1 cellular context compared by ENCODE assay signal in the genomic region with DNA sequence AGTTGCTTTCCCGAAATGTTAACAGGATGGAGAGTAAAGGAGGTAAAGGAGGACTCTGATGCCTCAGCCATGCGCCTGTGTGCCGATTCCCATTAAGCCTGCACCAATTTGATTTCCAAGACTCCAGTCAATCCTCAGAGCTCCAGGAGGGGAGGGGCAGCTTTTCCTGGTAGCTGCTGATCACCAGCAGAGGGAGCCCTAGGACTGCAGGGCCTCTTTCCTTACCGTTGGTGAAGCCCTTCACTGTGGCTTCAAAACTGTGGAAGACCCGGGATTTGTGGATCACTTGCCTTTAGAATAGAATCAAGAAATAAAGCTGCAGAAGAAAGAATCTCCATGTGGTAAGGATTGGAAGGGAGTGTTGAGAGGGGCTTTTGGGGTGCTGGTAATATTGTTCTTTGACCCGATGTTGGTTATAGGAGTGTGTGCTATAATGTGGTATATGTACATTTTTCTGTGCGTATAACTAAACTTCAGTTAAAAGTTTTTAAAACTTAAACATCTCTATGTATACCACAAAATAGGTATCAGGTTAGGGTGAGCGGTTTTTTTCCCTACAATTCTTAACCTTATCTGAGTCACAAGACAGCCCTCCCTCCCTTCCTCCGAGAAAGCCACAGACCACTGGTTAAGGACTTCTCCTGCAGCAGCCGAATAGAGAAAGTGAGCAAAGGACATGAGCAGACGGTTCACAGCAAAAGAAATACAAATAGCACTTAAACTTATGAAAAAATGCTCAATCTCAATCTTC.
TF ChIP-seq lines count a peak whose summit lies in the region.

No MANE protein-coding gene starts in this region.

TF ChIP-seq in HepG2, 621 proteins besides CTCF, POLR2A, EP300 and RAD21 (continued from another document and continues in another):
- TF ChIP-seq, protein P1, sequence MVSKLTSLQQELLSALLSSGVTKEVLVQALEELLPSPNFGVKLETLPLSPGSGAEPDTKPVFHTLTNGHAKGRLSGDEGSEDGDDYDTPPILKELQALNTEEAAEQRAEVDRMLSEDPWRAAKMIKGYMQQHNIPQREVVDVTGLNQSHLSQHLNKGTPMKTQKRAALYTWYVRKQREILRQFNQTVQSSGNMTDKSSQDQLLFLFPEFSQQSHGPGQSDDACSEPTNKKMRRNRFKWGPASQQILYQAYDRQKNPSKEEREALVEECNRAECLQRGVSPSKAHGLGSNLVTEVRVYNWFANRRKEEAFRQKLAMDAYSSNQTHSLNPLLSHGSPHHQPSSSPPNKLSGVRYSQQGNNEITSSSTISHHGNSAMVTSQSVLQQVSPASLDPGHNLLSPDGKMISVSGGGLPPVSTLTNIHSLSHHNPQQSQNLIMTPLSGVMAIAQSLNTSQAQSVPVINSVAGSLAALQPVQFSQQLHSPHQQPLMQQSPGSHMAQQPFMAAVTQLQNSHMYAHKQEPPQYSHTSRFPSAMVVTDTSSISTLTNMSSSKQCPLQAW (CRISPR knock-in tag; IDR thresholded peaks at IDR 0.05): peak; percentile 78; the same call in 1 of the 2 replicates
- TF ChIP-seq, protein P2, sequence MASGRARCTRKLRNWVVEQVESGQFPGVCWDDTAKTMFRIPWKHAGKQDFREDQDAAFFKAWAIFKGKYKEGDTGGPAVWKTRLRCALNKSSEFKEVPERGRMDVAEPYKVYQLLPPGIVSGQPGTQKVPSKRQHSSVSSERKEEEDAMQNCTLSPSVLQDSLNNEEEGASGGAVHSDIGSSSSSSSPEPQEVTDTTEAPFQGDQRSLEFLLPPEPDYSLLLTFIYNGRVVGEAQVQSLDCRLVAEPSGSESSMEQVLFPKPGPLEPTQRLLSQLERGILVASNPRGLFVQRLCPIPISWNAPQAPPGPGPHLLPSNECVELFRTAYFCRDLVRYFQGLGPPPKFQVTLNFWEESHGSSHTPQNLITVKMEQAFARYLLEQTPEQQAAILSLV (CRISPR knock-in tag; IDR thresholded peaks at IDR 0.05; ENCODE audit: borderline replicate concordance): no peak
- TF ChIP-seq FOSL1 (CRISPR knock-in tag; IDR thresholded peaks at IDR 0.05; ENCODE audit: borderline replicate concordance): no peak
- TF ChIP-seq ZNF136 (CRISPR knock-in tag; IDR thresholded peaks at IDR 0.05; ENCODE audit: low read depth): 0 out of 2 replicates have a peak, but pooled peaks have one; percentile 47
- peak; percentile 82 for TF ChIP-seq BORCS8-MEF2B (CRISPR knock-in tag; IDR thresholded peaks at IDR 0.05)
- TF ChIP-seq CAMTA2 (CRISPR knock-in tag; IDR thresholded peaks at IDR 0.05; ENCODE audit: borderline replicate concordance): no peak
- 0 out of 2 replicates have a peak, but pooled peaks have one; percentile 35 for TF ChIP-seq HDAC1 (CRISPR knock-in tag; IDR thresholded peaks at IDR 0.05)
- no peak for TF ChIP-seq NCOR1 (IDR thresholded peaks at IDR 0.05; ENCODE audit: borderline replicate concordance, low read length)
- no peak for TF ChIP-seq ONECUT2 (CRISPR knock-in tag; IDR thresholded peaks at IDR 0.05)
- TF ChIP-seq, protein P3, sequence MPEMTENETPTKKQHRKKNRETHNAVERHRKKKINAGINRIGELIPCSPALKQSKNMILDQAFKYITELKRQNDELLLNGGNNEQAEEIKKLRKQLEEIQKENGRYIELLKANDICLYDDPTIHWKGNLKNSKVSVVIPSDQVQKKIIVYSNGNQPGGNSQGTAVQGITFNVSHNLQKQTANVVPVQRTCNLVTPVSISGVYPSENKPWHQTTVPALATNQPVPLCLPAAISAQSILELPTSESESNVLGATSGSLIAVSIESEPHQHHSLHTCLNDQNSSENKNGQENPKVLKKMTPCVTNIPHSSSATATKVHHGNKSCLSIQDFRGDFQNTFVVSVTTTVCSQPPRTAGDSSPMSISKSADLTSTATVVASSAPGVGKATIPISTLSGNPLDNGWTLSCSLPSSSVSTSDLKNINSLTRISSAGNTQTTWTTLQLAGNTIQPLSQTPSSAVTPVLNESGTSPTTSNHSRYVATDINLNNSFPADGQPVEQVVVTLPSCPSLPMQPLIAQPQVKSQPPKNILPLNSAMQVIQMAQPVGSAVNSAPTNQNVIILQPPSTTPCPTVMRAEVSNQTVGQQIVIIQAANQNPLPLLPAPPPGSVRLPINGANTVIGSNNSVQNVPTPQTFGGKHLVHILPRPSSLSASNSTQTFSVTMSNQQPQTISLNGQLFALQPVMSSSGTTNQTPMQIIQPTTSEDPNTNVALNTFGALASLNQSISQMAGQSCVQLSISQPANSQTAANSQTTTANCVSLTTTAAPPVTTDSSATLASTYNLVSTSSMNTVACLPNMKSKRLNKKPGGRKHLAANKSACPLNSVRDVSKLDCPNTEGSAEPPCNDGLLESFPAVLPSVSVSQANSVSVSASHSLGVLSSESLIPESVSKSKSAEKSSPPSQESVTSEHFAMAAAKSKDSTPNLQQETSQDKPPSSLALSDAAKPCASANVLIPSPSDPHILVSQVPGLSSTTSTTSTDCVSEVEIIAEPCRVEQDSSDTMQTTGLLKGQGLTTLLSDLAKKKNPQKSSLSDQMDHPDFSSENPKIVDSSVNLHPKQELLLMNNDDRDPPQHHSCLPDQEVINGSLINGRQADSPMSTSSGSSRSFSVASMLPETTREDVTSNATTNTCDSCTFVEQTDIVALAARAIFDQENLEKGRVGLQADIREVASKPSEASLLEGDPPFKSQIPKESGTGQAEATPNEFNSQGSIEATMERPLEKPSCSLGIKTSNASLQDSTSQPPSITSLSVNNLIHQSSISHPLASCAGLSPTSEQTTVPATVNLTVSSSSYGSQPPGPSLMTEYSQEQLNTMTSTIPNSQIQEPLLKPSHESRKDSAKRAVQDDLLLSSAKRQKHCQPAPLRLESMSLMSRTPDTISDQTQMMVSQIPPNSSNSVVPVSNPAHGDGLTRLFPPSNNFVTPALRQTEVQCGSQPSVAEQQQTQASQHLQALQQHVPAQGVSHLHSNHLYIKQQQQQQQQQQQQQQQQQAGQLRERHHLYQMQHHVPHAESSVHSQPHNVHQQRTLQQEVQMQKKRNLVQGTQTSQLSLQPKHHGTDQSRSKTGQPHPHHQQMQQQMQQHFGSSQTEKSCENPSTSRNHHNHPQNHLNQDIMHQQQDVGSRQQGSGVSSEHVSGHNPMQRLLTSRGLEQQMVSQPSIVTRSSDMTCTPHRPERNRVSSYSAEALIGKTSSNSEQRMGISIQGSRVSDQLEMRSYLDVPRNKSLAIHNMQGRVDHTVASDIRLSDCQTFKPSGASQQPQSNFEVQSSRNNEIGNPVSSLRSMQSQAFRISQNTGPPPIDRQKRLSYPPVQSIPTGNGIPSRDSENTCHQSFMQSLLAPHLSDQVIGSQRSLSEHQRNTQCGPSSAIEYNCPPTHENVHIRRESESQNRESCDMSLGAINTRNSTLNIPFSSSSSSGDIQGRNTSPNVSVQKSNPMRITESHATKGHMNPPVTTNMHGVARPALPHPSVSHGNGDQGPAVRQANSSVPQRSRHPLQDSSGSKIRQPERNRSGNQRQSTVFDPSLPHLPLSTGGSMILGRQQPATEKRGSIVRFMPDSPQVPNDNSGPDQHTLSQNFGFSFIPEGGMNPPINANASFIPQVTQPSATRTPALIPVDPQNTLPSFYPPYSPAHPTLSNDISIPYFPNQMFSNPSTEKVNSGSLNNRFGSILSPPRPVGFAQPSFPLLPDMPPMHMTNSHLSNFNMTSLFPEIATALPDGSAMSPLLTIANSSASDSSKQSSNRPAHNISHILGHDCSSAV (CRISPR knock-in tag; IDR thresholded peaks at IDR 0.05; ENCODE audit: borderline replicate concordance): no peak
- TF ChIP-seq KLF12 (CRISPR knock-in tag; IDR thresholded peaks at IDR 0.05; ENCODE audit: borderline replicate concordance): no peak
- no peak for TF ChIP-seq ZNF24 (IDR thresholded peaks at IDR 0.05)
- TF ChIP-seq KDM4B (CRISPR knock-in tag; IDR thresholded peaks at IDR 0.05): peak; percentile 56; the same call in 1 of the 2 replicates
- TF ChIP-seq, protein P4, sequence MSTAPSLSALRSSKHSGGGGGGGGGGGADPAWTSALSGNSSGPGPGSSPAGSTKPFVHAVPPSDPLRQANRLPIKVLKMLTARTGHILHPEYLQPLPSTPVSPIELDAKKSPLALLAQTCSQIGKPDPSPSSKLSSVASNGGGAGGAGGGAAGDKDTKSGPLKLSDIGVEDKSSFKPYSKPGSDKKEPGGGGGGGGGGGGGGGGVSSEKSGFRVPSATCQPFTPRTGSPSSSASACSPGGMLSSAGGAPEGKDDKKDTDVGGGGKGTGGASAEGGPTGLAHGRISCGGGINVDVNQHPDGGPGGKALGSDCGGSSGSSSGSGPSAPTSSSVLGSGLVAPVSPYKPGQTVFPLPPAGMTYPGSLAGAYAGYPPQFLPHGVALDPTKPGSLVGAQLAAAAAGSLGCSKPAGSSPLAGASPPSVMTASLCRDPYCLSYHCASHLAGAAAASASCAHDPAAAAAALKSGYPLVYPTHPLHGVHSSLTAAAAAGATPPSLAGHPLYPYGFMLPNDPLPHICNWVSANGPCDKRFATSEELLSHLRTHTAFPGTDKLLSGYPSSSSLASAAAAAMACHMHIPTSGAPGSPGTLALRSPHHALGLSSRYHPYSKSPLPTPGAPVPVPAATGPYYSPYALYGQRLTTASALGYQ (CRISPR knock-in tag; IDR thresholded peaks at IDR 0.05): no peak
- TF ChIP-seq SOX5 (CRISPR knock-in tag; IDR thresholded peaks at IDR 0.05; ENCODE audit: borderline replicate concordance): 0 out of 2 replicates have a peak, but pooled peaks have one; percentile 42
- peak; percentile 84; the same call in 1 of the 2 replicates for TF ChIP-seq ZNF124 (CRISPR knock-in tag; IDR thresholded peaks at IDR 0.05)
- no peak for TF ChIP-seq PAWR (CRISPR knock-in tag; IDR thresholded peaks at IDR 0.05; ENCODE audit: borderline replicate concordance)
- TF ChIP-seq ZNF335 (CRISPR knock-in tag; IDR thresholded peaks at IDR 0.05): no peak
- TF ChIP-seq ZNF788 (CRISPR knock-in tag; IDR thresholded peaks at IDR 0.05; ENCODE audit: borderline replicate concordance): peak; percentile 67; the same call in 1 of the 2 replicates
- TF ChIP-seq ZNF263 (CRISPR knock-in tag; IDR thresholded peaks at IDR 0.05): 0 out of 2 replicates have a peak, but pooled peaks have one; percentile 36
- 0 out of 2 replicates have a peak, but pooled peaks have one; percentile 32 for TF ChIP-seq ZBTB7B (CRISPR knock-in tag; IDR thresholded peaks at IDR 0.05)
- no peak for TF ChIP-seq SIN3B (IDR thresholded peaks at IDR 0.05; ENCODE audit: low read length)
- TF ChIP-seq SMC3 (IDR thresholded peaks at IDR 0.05; ENCODE audit: low read length): peak; percentile 100
- TF ChIP-seq HIVEP1 (CRISPR knock-in tag; IDR thresholded peaks at IDR 0.05): no peak
- no peak for TF ChIP-seq HNRNPUL1 (IDR thresholded peaks at IDR 0.05; ENCODE audit: low read depth, low read length)
- 0 out of 2 replicates have a peak, but pooled peaks have one; percentile 33 for TF ChIP-seq ATRX (CRISPR knock-in tag; IDR thresholded peaks at IDR 0.05; ENCODE audit: borderline replicate concordance)
- peak; percentile 26; the same call in 1 of the 3 replicates for TF ChIP-seq MXI1 (IDR thresholded peaks at IDR 0.05; ENCODE audit: borderline replicate concordance, low read depth, low read length)
- no peak for TF ChIP-seq RBM39 (IDR thresholded peaks at IDR 0.05; ENCODE audit: low read depth, low read length, poor library complexity, severe bottlenecking)
- no peak for TF ChIP-seq ZFP36 (IDR thresholded peaks at IDR 0.05; ENCODE audit: borderline replicate concordance, low read depth, low read length, partially characterized antibody)
- no peak for TF ChIP-seq ZNF20 (CRISPR knock-in tag; IDR thresholded peaks at IDR 0.05)
- no peak for TF ChIP-seq SOX6 (IDR thresholded peaks at IDR 0.05)
- TF ChIP-seq SOX6 (CRISPR knock-in tag; IDR thresholded peaks at IDR 0.05): peak; percentile 22; the same call in 1 of the 2 replicates
- peak; percentile 71 for TF ChIP-seq ELF3 (CRISPR knock-in tag; IDR thresholded peaks at IDR 0.05)
- TF ChIP-seq ZNF354B (CRISPR knock-in tag; IDR thresholded peaks at IDR 0.05): peak; percentile 86; the same call in 1 of the 2 replicates
- no peak for TF ChIP-seq PITX1 (CRISPR knock-in tag; IDR thresholded peaks at IDR 0.05)
- TF ChIP-seq ZMYM4 (CRISPR knock-in tag; IDR thresholded peaks at IDR 0.05): 0 out of 2 replicates have a peak, but pooled peaks have one; percentile 36
- TF ChIP-seq ZSCAN29 (CRISPR knock-in tag; conservative IDR thresholded peaks at IDR 0.05): no peak
- TF ChIP-seq ZBTB1 (CRISPR knock-in tag; IDR thresholded peaks at IDR 0.05; ENCODE audit: borderline replicate concordance): no peak
- TF ChIP-seq, protein P5, sequence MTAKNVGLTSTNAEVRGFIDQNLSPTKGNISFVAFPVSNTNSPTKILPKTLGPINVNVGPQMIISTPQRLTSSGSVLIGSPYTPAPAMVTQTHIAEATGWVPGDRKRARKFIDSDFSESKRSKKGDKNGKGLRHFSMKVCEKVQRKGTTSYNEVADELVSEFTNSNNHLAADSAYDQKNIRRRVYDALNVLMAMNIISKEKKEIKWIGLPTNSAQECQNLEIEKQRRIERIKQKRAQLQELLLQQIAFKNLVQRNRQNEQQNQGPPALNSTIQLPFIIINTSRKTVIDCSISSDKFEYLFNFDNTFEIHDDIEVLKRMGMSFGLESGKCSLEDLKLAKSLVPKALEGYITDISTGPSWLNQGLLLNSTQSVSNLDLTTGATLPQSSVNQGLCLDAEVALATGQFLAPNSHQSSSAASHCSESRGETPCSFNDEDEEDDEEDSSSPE (CRISPR knock-in tag; IDR thresholded peaks at IDR 0.05): 0 out of 2 replicates have a peak, but pooled peaks have one; percentile 23
- TF ChIP-seq ZNF674 (CRISPR knock-in tag; IDR thresholded peaks at IDR 0.05; ENCODE audit: low read depth): no peak
- TF ChIP-seq, protein P6, sequence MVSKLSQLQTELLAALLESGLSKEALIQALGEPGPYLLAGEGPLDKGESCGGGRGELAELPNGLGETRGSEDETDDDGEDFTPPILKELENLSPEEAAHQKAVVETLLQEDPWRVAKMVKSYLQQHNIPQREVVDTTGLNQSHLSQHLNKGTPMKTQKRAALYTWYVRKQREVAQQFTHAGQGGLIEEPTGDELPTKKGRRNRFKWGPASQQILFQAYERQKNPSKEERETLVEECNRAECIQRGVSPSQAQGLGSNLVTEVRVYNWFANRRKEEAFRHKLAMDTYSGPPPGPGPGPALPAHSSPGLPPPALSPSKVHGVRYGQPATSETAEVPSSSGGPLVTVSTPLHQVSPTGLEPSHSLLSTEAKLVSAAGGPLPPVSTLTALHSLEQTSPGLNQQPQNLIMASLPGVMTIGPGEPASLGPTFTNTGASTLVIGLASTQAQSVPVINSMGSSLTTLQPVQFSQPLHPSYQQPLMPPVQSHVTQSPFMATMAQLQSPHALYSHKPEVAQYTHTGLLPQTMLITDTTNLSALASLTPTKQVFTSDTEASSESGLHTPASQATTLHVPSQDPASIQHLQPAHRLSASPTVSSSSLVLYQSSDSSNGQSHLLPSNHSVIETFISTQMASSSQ (IDR thresholded peaks at IDR 0.05; ENCODE audit: low read depth): no peak
- TF ChIP-seq, protein P6 (CRISPR knock-in tag; IDR thresholded peaks at IDR 0.05; ENCODE audit: borderline replicate concordance): no peak
- TF ChIP-seq ZNF670 (CRISPR knock-in tag; IDR thresholded peaks at IDR 0.05; ENCODE audit: borderline replicate concordance): peak; percentile 75
- TF ChIP-seq SALL1 (CRISPR knock-in tag; IDR thresholded peaks at IDR 0.05): peak; percentile 38; the same call in 1 of the 2 replicates
